Comparison of ENCODE assay signal across 1 cellular context in genomic region chr6:112310439-112311154, GRCh38.
TF ChIP-seq lines count a peak whose summit lies in the region.

No MANE protein-coding gene starts in this region.

TF ChIP-seq in IMR-90, 13 proteins besides CTCF, POLR2A, EP300 and RAD21:
- TF ChIP-seq RCOR1 (IDR thresholded peaks at IDR 0.05; ENCODE audit: insufficient replicate concordance, low read length) (no peak), MAFK (IDR thresholded peaks at IDR 0.05; ENCODE audit: low read depth, low read length) (no peak), MAZ (IDR thresholded peaks at IDR 0.05; ENCODE audit: borderline replicate concordance, low read depth, low read length) (no peak), ELK1 (IDR thresholded peaks at IDR 0.05; ENCODE audit: borderline replicate concordance, low read depth, low read length) (no peak), RFX5 (IDR thresholded peaks at IDR 0.05; ENCODE audit: low read depth, low read length) (no peak), NFE2L2 (IDR thresholded peaks at IDR 0.05; ENCODE audit: low read depth, low read length) (no peak), CEBPB (IDR thresholded peaks at IDR 0.05; ENCODE audit: low read depth, low read length) (no peak), CHD1 (IDR thresholded peaks at IDR 0.05; ENCODE audit: low read depth, low read length) (no peak), FOS (IDR thresholded peaks at IDR 0.05; ENCODE audit: low read depth, low read length) (no peak), MXI1 (IDR thresholded peaks at IDR 0.05; ENCODE audit: borderline replicate concordance, low read depth, low read length) (no peak), USF2 (IDR thresholded peaks at IDR 0.05; ENCODE audit: low read depth, low read length) (no peak), SMC3 (IDR thresholded peaks at IDR 0.05; ENCODE audit: low read depth, low read length) (no peak), BHLHE40 (IDR thresholded peaks at IDR 0.05; ENCODE audit: low read depth, low read length) (no peak)
